8 cellular contexts compared by ENCODE assay signal in genomic region chr12:8033153-8034044, GRCh38. TPM values are rescaled to one million over a fixed set of nuclear protein-coding genes. Genes with fewer than 3 reads are reported as not detected.
A peak's percentile ranks its signal among the peaks of the same experiment; 100 is the strongest.
DNase-seq lines count a peak whose midpoint lies in the region; ATAC-seq, FAIRE-seq and TF ChIP-seq lines count a peak whose summit lies in the region.

No MANE protein-coding gene starts in this region.

- peaks cover 24% of the 10 kb centered on the region for H3K4me1 ChIP-seq in foreskin keratinocyte

- H3K27me3 ChIP-seq in foreskin keratinocyte: no peaks in the 10 kb centered on the region

- H3K4me1 Mint-ChIP-seq in activated T-helper 2 cell treated with anti-CD3 and anti-CD28 coated beads, Interferon-gamma antibody, Interleukin-2, Interleukin-4, amounts not matched to agents 10 μg/mL and 5 μg/mL and 100 μg/mL, durations not matched to agents 14 hours and 24 hours and 36 hours (ENCODE audit: low read depth): peaks cover 49% of the 10 kb centered on the region
- H3K4me1 Mint-ChIP-seq in nephron progenitor cell: peaks cover 61% of the 10 kb centered on the region

- peak; percentile 30 for ATAC-seq in foreskin keratinocyte

- intact Hi-C loops in activated T-helper 2 cell treated with anti-CD3 and anti-CD28 coated beads, Interferon-gamma antibody, Interleukin-2, Interleukin-4, amounts not matched to agents 10 μg/mL and 5 μg/mL and 100 μg/mL, durations not matched to agents 14 hours and 24 hours and 36 hours (cut with micrococcal nuclease): no loop called here

- H3K27ac Mint-ChIP-seq in activated T-helper 2 cell treated with anti-CD3 and anti-CD28 coated beads, Interferon-gamma antibody, Interleukin-2, Interleukin-4, amounts not matched to agents 10 μg/mL and 5 μg/mL and 100 μg/mL, durations not matched to agents 14 hours and 24 hours and 36 hours: peak overlapping the region; percentile 55
- H3K27ac Mint-ChIP-seq in nephron progenitor cell: peak overlapping the region; percentile 88

- FAIRE-seq in urothelium cell line (lab: Jason Lieb, UNC): peak; percentile 82

- H3K36me3 Mint-ChIP-seq in activated T-helper 2 cell treated with anti-CD3 and anti-CD28 coated beads, Interferon-gamma antibody, Interleukin-2, Interleukin-4, amounts not matched to agents 10 μg/mL and 5 μg/mL and 100 μg/mL, durations not matched to agents 14 hours and 24 hours and 36 hours (ENCODE audit: low read depth): peaks cover 16% of the 10 kb centered on the region
- peaks cover 6% of the 10 kb centered on the region for H3K36me3 Mint-ChIP-seq in nephron progenitor cell (ENCODE audit: low read depth)

- peak overlapping the region; percentile 80 for H3K4me3 Mint-ChIP-seq in activated T-helper 2 cell treated with anti-CD3 and anti-CD28 coated beads, Interferon-gamma antibody, Interleukin-2, Interleukin-4, amounts not matched to agents 10 μg/mL and 5 μg/mL and 100 μg/mL, durations not matched to agents 14 hours and 24 hours and 36 hours (ENCODE audit: low read depth)
- peak overlapping the region; percentile 90 for H3K4me3 Mint-ChIP-seq in nephron progenitor cell

- in situ Hi-C loops in G401 (cut with HindIII; ENCODE audit: low sequenced_read_pairs): no loop called here

- TF ChIP-seq CTCF in foreskin keratinocyte (conservative IDR thresholded peaks at IDR 0.05) (no peak), nephron progenitor cell (IDR thresholded peaks at IDR 0.05) (no peak)

- no peaks in the 10 kb centered on the region for H3K9me3 Mint-ChIP-seq in activated T-helper 2 cell treated with anti-CD3 and anti-CD28 coated beads, Interferon-gamma antibody, Interleukin-2, Interleukin-4, amounts not matched to agents 10 μg/mL and 5 μg/mL and 100 μg/mL, durations not matched to agents 14 hours and 24 hours and 36 hours
- H3K9me3 Mint-ChIP-seq in nephron progenitor cell: no peaks in the 10 kb centered on the region

- peak overlapping the region; percentile 86 for H3K27ac ChIP-seq in foreskin keratinocyte

- POLR2A ChIA-PET in HEK293T (lab: Yijun Ruan, JAX): interaction anchor here (0.6 to 1.5 kb wide), 3 partner anchors 9 to 63 kb away, joined by 3 read pairs; no protein-coding TSS in a partner anchor

- no peaks in the 10 kb centered on the region for H3K27me3 Mint-ChIP-seq in activated T-helper 2 cell treated with anti-CD3 and anti-CD28 coated beads, Interferon-gamma antibody, Interleukin-2, Interleukin-4, amounts not matched to agents 10 μg/mL and 5 μg/mL and 100 μg/mL, durations not matched to agents 14 hours and 24 hours and 36 hours (ENCODE audit: low read depth)
- peaks cover 8% of the 10 kb centered on the region for H3K27me3 Mint-ChIP-seq in nephron progenitor cell (ENCODE audit: low read depth, poor library complexity)

- CTCF ChIA-PET in HEK293T (lab: Yijun Ruan, JAX): interaction anchor here (0.5 to 1.1 kb wide), 5 partner anchors 8 to 210 kb away, joined by 3 to 5 read pairs (median 3); no protein-coding TSS in a partner anchor

- DNase-seq in G401 (ENCODE audit: low spot score): peak; percentile 73
- DNase-seq in HEK293T (ENCODE audit: extremely low spot score): peak; percentile 43
- peak; percentile 67 for DNase-seq in NCI-H82 (lab: John Stamatoyannopoulos, UW)
- DNase-seq in activated T-helper 2 cell treated with anti-CD3 and anti-CD28 coated beads, Interferon-gamma antibody, Interleukin-2, Interleukin-4, amounts not matched to agents 10 μg/mL and 5 μg/mL and 100 μg/mL, durations not matched to agents 14 hours and 24 hours and 36 hours (ENCODE audit: low spot score): no peak
- peak in 1 of 2 donors; percentile 29 for DNase-seq in foreskin keratinocyte
- peak; percentile 51 for DNase-seq in nephron progenitor cell
- peak; percentile 87 for DNase-seq in urothelium cell line (ENCODE audit: low spot score)
- no peak for DNase-seq in NOMO-1 treated with dmso at 0.1 percent for 144 hours (lab: John Stamatoyannopoulos, UW; ENCODE audit: unreplicated experiment)

TF ChIP-seq in HEK293T, 16 proteins besides CTCF, POLR2A, EP300 and RAD21:
- TF ChIP-seq SUZ12 (IDR thresholded peaks at IDR 0.05) (no peak), FOXA1 (IDR thresholded peaks at IDR 0.05) (no peak), TARDBP (IDR thresholded peaks at IDR 0.05) (no peak), SP1 (IDR thresholded peaks at IDR 0.05) (no peak), L3MBTL2 (conservative IDR thresholded peaks at IDR 0.05) (no peak)

RNA-seq across cellular contexts. Expression of gene FOXJ2, which starts 0.9 kb away (rescaled TPM):
- 3.4 and 8.1 TPM in 2 replicates for total RNA-seq in G401 (2014; rRNA removed; shearing (Covaris generic))
- 16.5 and 16.8 TPM in 2 replicates for total RNA-seq in activated T-helper 2 cell treated with anti-CD3 and anti-CD28 coated beads, Interferon-gamma antibody, Interleukin-2, Interleukin-4, amounts not matched to agents 10 μg/mL and 5 μg/mL and 100 μg/mL, durations not matched to agents 14 hours and 24 hours and 36 hours
- total RNA-seq in foreskin keratinocyte: 9.7 and 10.0 TPM in 2 replicates
- polyA plus RNA-seq in foreskin keratinocyte: 3.9 and 4.9 TPM in 2 replicates

RNA-seq across cellular contexts. Expression of gene C3AR1, which starts 32.8 kb away (rescaled TPM):
- total RNA-seq in G401 (2014; rRNA removed; shearing (Covaris generic)): not detected in 2 replicates
- total RNA-seq in activated T-helper 2 cell treated with anti-CD3 and anti-CD28 coated beads, Interferon-gamma antibody, Interleukin-2, Interleukin-4, amounts not matched to agents 10 μg/mL and 5 μg/mL and 100 μg/mL, durations not matched to agents 14 hours and 24 hours and 36 hours: 0.50 and 0.62 TPM in 2 replicates
- 0.10 and 0.14 TPM in 2 replicates for total RNA-seq in foreskin keratinocyte
- polyA plus RNA-seq in foreskin keratinocyte: 0.12 and 0.18 TPM in 2 replicates

RNA-seq across cellular contexts. Expression of gene NECAP1, which starts 48.7 kb away (rescaled TPM):
- total RNA-seq in G401 (2014; rRNA removed; shearing (Covaris generic)): 30.6 and 35.1 TPM in 2 replicates
- 25.7 and 27.9 TPM in 2 replicates for total RNA-seq in activated T-helper 2 cell treated with anti-CD3 and anti-CD28 coated beads, Interferon-gamma antibody, Interleukin-2, Interleukin-4, amounts not matched to agents 10 μg/mL and 5 μg/mL and 100 μg/mL, durations not matched to agents 14 hours and 24 hours and 36 hours
- total RNA-seq in foreskin keratinocyte: 22.8 and 23.1 TPM in 2 replicates
- 11.2 and 12.5 TPM in 2 replicates for polyA plus RNA-seq in foreskin keratinocyte

Comparison
In these comparisons a context has a peak if more than half of its experiments do, and no peak if none do; other contexts are left out.
1. DNase-seq: peak in G401 (single experiment), HEK293T (single experiment), NCI-H82 (single experiment), nephron progenitor cell (single experiment) and urothelium cell line (single experiment); none in activated T-helper 2 cell treated with anti-CD3 and anti-CD28 coated beads, Interferon-gamma antibody, Interleukin-2, Interleukin-4, amounts not matched to agents 10 μg/mL and 5 μg/mL and 100 μg/mL, durations not matched to agents 14 hours and 24 hours and 36 hours (single experiment) and NOMO-1 treated with dmso at 0.1 percent for 144 hours (single experiment).